In the genomic region with DNA sequence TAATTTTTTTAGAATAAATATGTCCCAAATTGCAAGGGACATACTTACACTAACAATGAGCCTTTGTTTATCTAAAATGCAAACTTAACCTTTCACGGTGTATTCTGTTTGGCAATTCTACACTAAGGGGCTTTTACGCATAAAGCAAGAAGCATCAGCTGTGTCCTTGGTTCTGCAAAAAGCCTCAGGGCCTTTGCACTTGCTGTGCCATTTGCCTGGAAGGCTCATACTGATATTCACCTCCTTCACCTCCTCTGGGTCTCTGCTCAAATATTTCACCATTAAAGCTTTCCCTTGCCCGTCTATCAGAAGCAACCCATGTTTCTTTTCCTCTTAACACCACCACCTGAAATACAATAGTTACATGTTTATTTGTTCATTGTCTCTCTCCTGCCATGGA, we compare ENCODE assay signal across 1 cellular context.
TF ChIP-seq lines count a peak whose summit lies in the region.

No MANE protein-coding gene starts in this region.

TF ChIP-seq in H1, 55 proteins besides CTCF, POLR2A, EP300 and RAD21:
- TF ChIP-seq, protein P1, sequence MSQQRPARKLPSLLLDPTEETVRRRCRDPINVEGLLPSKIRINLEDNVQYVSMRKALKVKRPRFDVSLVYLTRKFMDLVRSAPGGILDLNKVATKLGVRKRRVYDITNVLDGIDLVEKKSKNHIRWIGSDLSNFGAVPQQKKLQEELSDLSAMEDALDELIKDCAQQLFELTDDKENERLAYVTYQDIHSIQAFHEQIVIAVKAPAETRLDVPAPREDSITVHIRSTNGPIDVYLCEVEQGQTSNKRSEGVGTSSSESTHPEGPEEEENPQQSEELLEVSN (IDR thresholded peaks at IDR 0.05): no peak
- TF ChIP-seq SIN3A (conservative IDR thresholded peaks at IDR 0.05 in 1 of 2, IDR thresholded peaks at IDR 0.05 in 1 of 2; ENCODE audit: low read depth in 1 of 2, low read length in 2 of 2) (no peak), KDM4A (IDR thresholded peaks at IDR 0.05; ENCODE audit: low read depth, low read length, severe bottlenecking) (no peak), SP2 (IDR thresholded peaks at IDR 0.05; ENCODE audit: low read length) (no peak)
- TF ChIP-seq, protein P2, sequence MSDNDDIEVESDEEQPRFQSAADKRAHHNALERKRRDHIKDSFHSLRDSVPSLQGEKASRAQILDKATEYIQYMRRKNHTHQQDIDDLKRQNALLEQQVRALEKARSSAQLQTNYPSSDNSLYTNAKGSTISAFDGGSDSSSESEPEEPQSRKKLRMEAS (IDR thresholded peaks at IDR 0.05): no peak
